ENCODE assay signal across 11 cellular contexts in the genomic region with DNA sequence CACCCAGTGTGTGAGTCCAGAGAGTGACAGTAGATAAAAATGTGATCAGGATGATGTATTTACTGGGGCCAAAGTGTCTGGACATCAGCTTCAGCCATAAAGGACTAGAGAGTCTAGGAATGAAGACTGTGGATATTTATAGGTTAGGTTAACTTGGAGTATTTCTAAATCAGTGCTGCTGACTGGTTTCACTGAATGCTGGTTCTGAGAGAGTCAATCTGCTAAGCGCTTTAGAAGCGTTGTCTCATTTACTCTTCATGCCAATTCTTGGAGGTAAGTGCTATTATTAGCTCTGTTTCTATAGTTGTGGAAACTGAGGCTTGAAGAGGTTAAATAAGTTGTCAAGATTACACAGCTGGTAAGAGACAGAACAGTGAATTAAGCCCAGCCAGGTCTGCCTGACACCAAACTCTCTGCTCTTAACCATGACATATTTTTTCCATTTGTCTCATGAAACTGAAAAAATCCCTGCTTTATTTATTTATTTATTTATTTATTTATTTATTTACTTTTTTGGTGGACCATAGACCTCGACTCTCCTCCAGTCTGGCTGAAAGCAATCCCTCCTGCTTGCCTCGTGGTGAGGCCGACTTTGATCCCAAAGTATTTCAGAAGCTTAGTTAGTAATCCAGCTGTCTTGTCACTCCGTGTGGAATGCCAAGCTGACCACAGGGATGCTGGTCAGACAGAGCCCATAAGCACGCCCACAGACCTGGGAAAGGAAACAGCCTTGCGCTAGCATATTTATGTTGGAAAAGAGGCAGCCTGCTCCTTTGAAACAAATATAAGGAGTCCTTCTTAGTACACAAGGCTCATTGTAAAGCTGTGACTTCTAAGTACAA. TPM values are rescaled to one million over a fixed set of nuclear protein-coding genes. Genes with fewer than 3 reads are reported as not detected.
DNase-seq lines count a peak whose midpoint lies in the region; ATAC-seq and TF ChIP-seq lines count a peak whose summit lies in the region.
"Had no signal": no experiment of that assay in that cellular context is flagged by ENCODE, and none has a peak within 500 bp of the region (broad histone marks: within the 10 kb centered on the region; RNA-seq: fewer than 3 reads in every experiment).

No MANE protein-coding gene starts in this region.

- no peak overlapping the region for H3K9ac ChIP-seq in HUES48 (ENCODE audit: low read depth, low read length)

- H3K9me3 ChIP-seq in HUES48 (ENCODE audit: control insufficient read depth, insufficient read depth, low read length) (no peaks in the 10 kb centered on the region), uterus (no peaks in the 10 kb centered on the region), mucosa of descending colon (no peaks in the 10 kb centered on the region)
- H3K9me3 ChIP-seq: ascending aorta had no signal

- peak overlapping the region; percentile 46 for H3K27ac ChIP-seq in HUES48 (ENCODE audit: low read depth, low read length)
- H3K27ac ChIP-seq in uterus, result peak overlapping the region; percentile 5 to 26

- TF ChIP-seq CTCF in choroid plexus epithelial cell (conservative IDR thresholded peaks at IDR 0.05; ENCODE audit: low read depth, low read length) (no peak), kidney epithelial cell (IDR thresholded peaks at IDR 0.05; ENCODE audit: insufficient read depth, low read length, poor library complexity, severe bottlenecking) (no peak), uterus (IDR thresholded peaks at IDR 0.05) (no peak), mucosa of descending colon (IDR thresholded peaks at IDR 0.05) (no peak)

- no peak overlapping the region for H3K4me3 ChIP-seq in HUES48 (ENCODE audit: low read depth, low read length)
- no peak overlapping the region for H3K4me3 ChIP-seq in choroid plexus epithelial cell (ENCODE audit: low read depth, low read length)
- H3K4me3 ChIP-seq in kidney epithelial cell (ENCODE audit: low read depth, low read length), result no peak overlapping the region
- no peak overlapping the region for H3K4me3 ChIP-seq in uterus
- no peak overlapping the region for H3K4me3 ChIP-seq in mucosa of descending colon

- DNase-seq in choroid plexus epithelial cell (ENCODE audit: low read depth) (peak; percentile 92), kidney epithelial cell (ENCODE audit: low read depth) (peak; percentile 73), uterus (peak; percentile 33), mucosa of descending colon (no peak), NCI-H69 (lab: John Stamatoyannopoulos, UW) (no peak)
- DNase-seq: activated CD4-positive, CD25-positive, alpha-beta regulatory T cell; kidney; NCI-H446 had no signal

- intact Hi-C loops in uterus (cut with DNase I; ENCODE audit: low total_unique reads) (no loop called here), mucosa of descending colon (cut with DNase I, micrococcal nuclease) (no loop called here)

- H3K27me3 ChIP-seq in HUES48 (ENCODE audit: control insufficient read depth, insufficient read depth, low read length) (no peaks in the 10 kb centered on the region), kidney epithelial cell (ENCODE audit: control insufficient read depth, insufficient read depth, low read length) (no peaks in the 10 kb centered on the region), uterus (no peaks in the 10 kb centered on the region)
- H3K27me3 ChIP-seq: ascending aorta had no signal

- no peak for TF ChIP-seq POLR2A in uterus (IDR thresholded peaks at IDR 0.05)

- ATAC-seq in HG02623 (IDR thresholded peaks at IDR 0.05; ENCODE audit: unreplicated experiment) (no peak), mucosa of descending colon (no peak)

- H3K36me3 ChIP-seq in HUES48 (ENCODE audit: control insufficient read depth, insufficient read depth, low read length) (no peaks in the 10 kb centered on the region), kidney epithelial cell (ENCODE audit: control insufficient read depth, insufficient read depth, low read length) (no peaks in the 10 kb centered on the region), uterus (no peaks in the 10 kb centered on the region), mucosa of descending colon (ENCODE audit: low read depth) (no peaks in the 10 kb centered on the region)
- H3K36me3 ChIP-seq: ascending aorta had no signal

- no peaks in the 10 kb centered on the region for H3K4me1 ChIP-seq in HUES48 (ENCODE audit: control insufficient read depth, insufficient read depth, low read length)
- peaks cover 0 to 9% of the 10 kb centered on the region in 2 donors for H3K4me1 ChIP-seq in uterus
- no peaks in the 10 kb centered on the region for H3K4me1 ChIP-seq in mucosa of descending colon (ENCODE audit: low read depth)

RNA-seq across cellular contexts. Expression of a gene that starts 16.8 kb away (rescaled TPM):
- not detected in 2 replicates for total RNA-seq in kidney epithelial cell
- total RNA-seq in uterus, result not detected
- not detected for total RNA-seq in mucosa of descending colon
- total RNA-seq: ascending aorta, kidney had no signal

Comparison
In these comparisons a context has a peak if more than half of its experiments do, and no peak if none do; other contexts are left out.
1. DNase-seq: peak in choroid plexus epithelial cell (single experiment), kidney epithelial cell (single experiment) and uterus (2 of 2); none in mucosa of descending colon (0 of 3) and NCI-H69 (single experiment).